17 cellular contexts compared by ENCODE assay signal in the genomic region with DNA sequence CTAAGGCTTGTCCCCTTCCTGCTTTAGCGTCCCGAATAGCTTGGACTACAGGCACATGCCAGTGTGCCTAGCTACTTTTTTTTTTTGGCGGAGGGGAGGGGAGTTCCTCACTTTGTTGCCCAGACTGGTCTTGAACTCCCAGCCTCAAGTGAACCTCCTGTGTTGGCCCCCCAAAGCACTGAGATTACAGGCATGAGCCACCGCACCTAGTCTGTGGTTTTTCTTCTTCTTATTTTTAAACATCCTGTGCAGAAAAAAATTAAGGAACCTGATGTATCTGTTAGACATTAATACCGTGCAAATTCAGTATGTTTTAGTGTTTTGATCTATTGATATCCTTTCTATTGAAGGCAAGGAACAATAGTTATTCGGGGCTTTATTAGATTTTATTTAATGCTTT. TPM values are rescaled to one million over a fixed set of nuclear protein-coding genes. Genes with fewer than 3 reads are reported as not detected.
A peak's percentile ranks its signal among the peaks of the same experiment; 100 is the strongest.
DNase-seq lines count a peak whose midpoint lies in the region; ATAC-seq and TF ChIP-seq lines count a peak whose summit lies in the region.
"Had no signal": no experiment of that assay in that cellular context is flagged by ENCODE, and none has a peak within 500 bp of the region (broad histone marks: within the 10 kb centered on the region; RNA-seq: fewer than 3 reads in every experiment).

No MANE protein-coding gene starts in this region.

- 79 to 84% methylated on average over 6 of the region's 6 CpGs for WGBS in body of pancreas, 2 donors

- H3K4me3 Mint-ChIP-seq in CD8-positive, alpha-beta T cell, result no peak overlapping the region
- H3K4me3 Mint-ChIP-seq: nephron had no signal

- intact Hi-C loops in CD8-positive, alpha-beta T cell (cut with DNase I, micrococcal nuclease), result loop anchor here in 1 of 2 experiments (2.0 to 10.0 kb wide), 2 partner anchors 13 to 213 kb away; no protein-coding TSS in a partner anchor
- intact Hi-C loops in colonic mucosa (cut with DNase I), result no loop called here
- intact Hi-C loops in body of pancreas (cut with DNase I), result no loop called here

- H3K27ac Mint-ChIP-seq in CD8-positive, alpha-beta T cell, result peak overlapping the region; percentile 70
- H3K27ac Mint-ChIP-seq: nephron, progenitor cell of endocrine pancreas had no signal

- CTCF ChIA-PET in CD8-positive, alpha-beta T cell (lab: Charles Lee), result interaction anchor here (0.6 kb wide), 1 partner anchor 108 kb away, joined by 5 read pairs; no protein-coding TSS in a partner anchor
- CTCF ChIA-PET in RWPE1 (lab: Yijun Ruan, JAX), result interaction anchor here (0.6 kb wide), 1 partner anchor 382 kb away, joined by 3 read pairs; no protein-coding TSS in a partner anchor

- H3K4me3 ChIP-seq in BLaER1 treated with 17β-estradiol and CSF1 and Interleukin-3, amounts not matched to agents 10 nM and 100 nM, result no peak overlapping the region
- no peak overlapping the region for H3K4me3 ChIP-seq in CD8-positive, alpha-beta T cell (ENCODE audit: low read depth, low read length)
- H3K4me3 ChIP-seq in epithelial cell of esophagus (ENCODE audit: low read length) (no peak overlapping the region), colonic mucosa (no peak overlapping the region), body of pancreas (no peak overlapping the region)
- H3K4me3 ChIP-seq: cardiac muscle cell, gastrocnemius medialis had no signal

- H3K27ac ChIP-seq in BLaER1 treated with 17β-estradiol and CSF1 and Interleukin-3, amounts not matched to agents 10 nM and 100 nM, result 0 out of 22 replicates have a peak overlapping the region, but pooled peaks of 1 of the 11 experiments have one; percentile 9
- H3K27ac ChIP-seq in CD8-positive, alpha-beta T cell (ENCODE audit: low read depth, low read length), result no peak overlapping the region
- H3K27ac ChIP-seq in RWPE1 (peak overlapping the region; percentile 53), colonic mucosa (no peak overlapping the region), body of pancreas (no peak overlapping the region)
- H3K27ac ChIP-seq: cardiac muscle cell, gastrocnemius medialis had no signal

- peak; percentile 29 for ATAC-seq in CD8-positive, alpha-beta T cell
- ATAC-seq in HG02938 (IDR thresholded peaks at IDR 0.05; ENCODE audit: unreplicated experiment), result no peak
- ATAC-seq in GM21381 (IDR thresholded peaks at IDR 0.05; ENCODE audit: unreplicated experiment), result no peak
- no peak for ATAC-seq in body of pancreas
- ATAC-seq: gastrocnemius medialis had no signal

- H3K36me3 ChIP-seq in BLaER1 treated with 17β-estradiol and CSF1 and Interleukin-3, amounts not matched to agents 10 nM and 100 nM, result peaks cover 0 to 47% (median 4%) of the 10 kb centered on the region in 11 experiments; a peak in 6 of 22 replicates
- H3K36me3 ChIP-seq in CD8-positive, alpha-beta T cell (ENCODE audit: insufficient read depth, low read length), result no peaks in the 10 kb centered on the region
- H3K36me3 ChIP-seq in colonic mucosa (no peaks in the 10 kb centered on the region), body of pancreas (replicated peaks in 1 of 2; ENCODE audit: insufficient read depth in 1 of 2, low read depth in 2 of 2) (no peaks in the 10 kb centered on the region)
- H3K36me3 ChIP-seq: cardiac muscle cell, gastrocnemius medialis had no signal

- H4K20me1 ChIP-seq in BLaER1 treated with 17β-estradiol and CSF1 and Interleukin-3, amounts not matched to agents 10 nM and 100 nM, result peaks cover 0 to 41% (median 0%) of the 10 kb centered on the region in 11 experiments; a peak in 9 of 22 replicates

- peaks cover 8 to 35% (median 25%) of the 10 kb centered on the region in 10 experiments for H3K4me1 ChIP-seq in BLaER1 treated with 17β-estradiol and CSF1 and Interleukin-3, amounts not matched to agents 10 nM and 100 nM
- H3K4me1 ChIP-seq in CD8-positive, alpha-beta T cell (ENCODE audit: insufficient read depth, low read length), result peaks cover 25% of the 10 kb centered on the region
- no peaks in the 10 kb centered on the region for H3K4me1 ChIP-seq in colonic mucosa
- peaks cover 28% of the 10 kb centered on the region for H3K4me1 ChIP-seq in body of pancreas

- peaks cover 66% of the 10 kb centered on the region for H3K4me1 Mint-ChIP-seq in CD8-positive, alpha-beta T cell (ENCODE audit: low read depth)

- POLR2A ChIA-PET in CD8-positive, alpha-beta T cell (lab: Charles Lee), result no interaction called here
- POLR2A ChIA-PET in RWPE1 (lab: Yijun Ruan, JAX; ENCODE audit: low non-redundant PET), result no interaction called here

- no peak for TF ChIP-seq CTCF in CD8-positive, alpha-beta T cell (IDR thresholded peaks at IDR 0.05)
- TF ChIP-seq CTCF in RWPE1 (conservative IDR thresholded peaks at IDR 0.05; ENCODE audit: low read depth) (no peak), epithelial cell of esophagus (IDR thresholded peaks at IDR 0.05; ENCODE audit: insufficient read depth, low read depth, low read length, missing control alignments) (no peak), colonic mucosa (IDR thresholded peaks at IDR 0.05) (no peak), body of pancreas (IDR thresholded peaks at IDR 0.05) (no peak)

- no peak for TF ChIP-seq POLR2A in body of pancreas (IDR thresholded peaks at IDR 0.05)

- no peak overlapping the region for H3K9ac ChIP-seq in BLaER1 treated with 17β-estradiol and CSF1 and Interleukin-3, amounts not matched to agents 10 nM and 100 nM
- no peak overlapping the region for H3K9ac ChIP-seq in colonic mucosa (ENCODE audit: low read depth in 2 of 2, low read length in 2 of 2)

- peak in 1 of 7 experiments; percentile 16 for DNase-seq in CD8-positive, alpha-beta T cell
- DNase-seq in RWPE1 (ENCODE audit: low spot score) (no peak), epithelial cell of esophagus (ENCODE audit: low read depth) (peak; percentile 37), colonic mucosa (no peak), body of pancreas (no peak)
- DNase-seq: activated T-cell treated with anti-CD3 and anti-CD28 coated beads, Interleukin-2, amount 50 U/mL, for 48 hours; erythroblast; gastrocnemius medialis; NCI-H1436; NCI-H226; stimulated activated CD4-positive, alpha-beta T cell treated with anti-CD3 and anti-CD28 coated beads, Interleukin-1b, Interleukin-23, amount 100 ng/mL, for 48 hours had no signal

- no peaks in the 10 kb centered on the region for H3K27me3 ChIP-seq in BLaER1 treated with 17β-estradiol and CSF1 and Interleukin-3, amounts not matched to agents 10 nM and 100 nM
- no peaks in the 10 kb centered on the region for H3K27me3 ChIP-seq in CD8-positive, alpha-beta T cell (ENCODE audit: insufficient read depth, low read length)
- H3K27me3 ChIP-seq in colonic mucosa, result no peaks in the 10 kb centered on the region
- H3K27me3 ChIP-seq in body of pancreas, result no peaks in the 10 kb centered on the region
- H3K27me3 ChIP-seq: cardiac muscle cell, gastrocnemius medialis had no signal

- peaks cover 2% of the 10 kb centered on the region for H3K36me3 Mint-ChIP-seq in CD8-positive, alpha-beta T cell

- H3K4me2 ChIP-seq in BLaER1 treated with 17β-estradiol and CSF1 and Interleukin-3, amounts not matched to agents 10 nM and 100 nM, result peak overlapping the region; percentile 24 to 66 (median 37); a peak in 15 of 22 replicates

- H3K27me3 Mint-ChIP-seq in CD8-positive, alpha-beta T cell (ENCODE audit: low read depth), result no peaks in the 10 kb centered on the region
- H3K27me3 Mint-ChIP-seq: progenitor cell of endocrine pancreas had no signal

- H3K9me3 Mint-ChIP-seq in CD8-positive, alpha-beta T cell, result no peaks in the 10 kb centered on the region
- H3K9me3 Mint-ChIP-seq: nephron had no signal

- H3K9me3 ChIP-seq in BLaER1 treated with 17β-estradiol and CSF1 and Interleukin-3, amounts not matched to agents 10 nM and 100 nM (replicated peaks in 1 of 11), result peaks cover 5 to 20% (median 11%) of the 10 kb centered on the region in 11 experiments; a peak in 14 of 22 replicates
- no peaks in the 10 kb centered on the region for H3K9me3 ChIP-seq in CD8-positive, alpha-beta T cell (ENCODE audit: low read length)
- H3K9me3 ChIP-seq in colonic mucosa (no peaks in the 10 kb centered on the region), body of pancreas (no peaks in the 10 kb centered on the region)
- H3K9me3 ChIP-seq: gastrocnemius medialis had no signal

RNA-seq across cellular contexts. Expression of gene HIVEP1, which starts 25.7 kb away (rescaled TPM):
- total RNA-seq in CD8-positive, alpha-beta T cell, result 10 to 100 TPM; 72.7 to 79.4 TPM
- 10 to 100 TPM; 22.2 to 27.9 TPM for total RNA-seq in colonic mucosa
- 10 to 100 TPM; 12.5 to 15.2 TPM for total RNA-seq in body of pancreas
